1 cellular context compared by ENCODE assay signal in genomic region chr9:24391095-24391494, GRCh38.
TF ChIP-seq lines count a peak whose summit lies in the region.

No MANE protein-coding gene starts in this region.

TF ChIP-seq in GM23338, 12 proteins besides CTCF, POLR2A, EP300 and RAD21 (continued from another document):
- TF ChIP-seq REST (IDR thresholded peaks at IDR 0.05; ENCODE audit: unreplicated experiment) (no peak), POLR2AphosphoS5 (IDR thresholded peaks at IDR 0.05; ENCODE audit: low read depth) (no peak)
